Comparison of ENCODE assay signal across 18 cellular contexts in genomic region chr2:127589876-127590275, GRCh38. TPM values are rescaled to one million over a fixed set of nuclear protein-coding genes. Genes with fewer than 3 reads are reported as not detected.
A peak's percentile ranks its signal among the peaks of the same experiment; 100 is the strongest.
DNase-seq lines count a peak whose midpoint lies in the region; ATAC-seq, FAIRE-seq and TF ChIP-seq lines count a peak whose summit lies in the region.
"Had no signal": no experiment of that assay in that cellular context is flagged by ENCODE, and none has a peak within 500 bp of the region (broad histone marks: within the 10 kb centered on the region; RNA-seq: fewer than 3 reads in every experiment).

No MANE protein-coding gene starts in this region.

- no peak overlapping the region for H3K4me2 ChIP-seq in GM23338

- peaks cover 0 to 11% (median 7%) of the 10 kb centered on the region in 6 donors for H3K4me1 ChIP-seq in spleen
- H3K4me1 ChIP-seq in GM23338 (ENCODE audit: insufficient read depth) = no peaks in the 10 kb centered on the region
- H3K4me1 ChIP-seq: SJCRH30 had no signal

- H3K4me1 Mint-ChIP-seq in GM23338 = peaks cover 16% of the 10 kb centered on the region

- peak; percentile 9 for DNase-seq in D341Med (ENCODE audit: low spot score)
- no peak for DNase-seq in HTR-8/SVneo (ENCODE audit: insufficient read length, low spot score)
- peak; percentile 28 for DNase-seq in ecto neural progenitor cell (ENCODE audit: low spot score)
- peak; percentile 65 for DNase-seq in spleen
- no peak for DNase-seq in GM23338 (ENCODE audit: low spot score)
- DNase-seq in NCI-H2227 (lab: John Stamatoyannopoulos, UW; ENCODE audit: unreplicated experiment) = no peak
- DNase-seq: COR-L47, DMS153, NCI-H187 treated with DMSO at 0.1 percent for 48 hours, NCI-H510A, NCI-H774, PC-3, SJCRH30 had no signal

- no peaks in the 10 kb centered on the region for H3K27me3 Mint-ChIP-seq in GM23338 (ENCODE audit: insufficient read depth, low read depth, poor library complexity)

- H3K36me3 Mint-ChIP-seq in GM23338 (ENCODE audit: low read depth) = no peaks in the 10 kb centered on the region
- H3K36me3 Mint-ChIP-seq: CD14-positive monocyte had no signal

- TF ChIP-seq CTCF in spleen (IDR thresholded peaks at IDR 0.05 in 8 of 11, conservative IDR thresholded peaks at IDR 0.05 in 3 of 11) (no peak), GM23338 (conservative IDR thresholded peaks at IDR 0.05; ENCODE audit: low read depth in 2 of 2) (no peak)

- H3K9me2 ChIP-seq in GM23338 (ENCODE audit: insufficient read depth) = no peaks in the 10 kb centered on the region

- H3K9me3 Mint-ChIP-seq in GM23338 = no peaks in the 10 kb centered on the region
- H3K9me3 Mint-ChIP-seq: CD14-positive monocyte had no signal

- H3K4me3 Mint-ChIP-seq in GM23338 = no peak overlapping the region
- H3K4me3 Mint-ChIP-seq: CD14-positive monocyte had no signal

- intact Hi-C loops in spleen (cut with DNase I; ENCODE audit: low total_unique reads) = loop anchor here (10.0 kb wide), 1 partner anchor 55 kb away; the partner anchor contains the start of gene GPR17

- H3K79me2 ChIP-seq in GM23338 (replicated peaks; ENCODE audit: insufficient read depth) = no peaks in the 10 kb centered on the region

- FAIRE-seq in HTR-8/SVneo (lab: Jason Lieb, UNC) = peak; percentile 9
- FAIRE-seq: GM19239 had no signal

- TF ChIP-seq POLR2A in spleen (IDR thresholded peaks at IDR 0.05) = no peak

- no peaks in the 10 kb centered on the region for H3F3A ChIP-seq in GM23338 (replicated peaks; ENCODE audit: low read depth)

- H3K27ac ChIP-seq in spleen = no peak overlapping the region
- no peak overlapping the region for H3K27ac ChIP-seq in GM23338 (ENCODE audit: low read depth)
- H3K27ac ChIP-seq: HL-60, SJCRH30 had no signal

- H2AFZ ChIP-seq in GM23338 = no peak overlapping the region

- no peak overlapping the region for H3K27ac Mint-ChIP-seq in GM23338
- H3K27ac Mint-ChIP-seq: CD14-positive monocyte had no signal

- H3K9me3 ChIP-seq in spleen = no peaks in the 10 kb centered on the region
- H3K9me3 ChIP-seq: SJCRH30 had no signal

- no peaks in the 10 kb centered on the region for H3K36me3 ChIP-seq in spleen
- no peaks in the 10 kb centered on the region for H3K36me3 ChIP-seq in GM23338 (ENCODE audit: insufficient read depth)
- H3K36me3 ChIP-seq: SJCRH30 had no signal

- ATAC-seq in HG03039 (IDR thresholded peaks at IDR 0.05; ENCODE audit: unreplicated experiment) = no peak
- ATAC-seq in GM23338 = no peak
- ATAC-seq: HCT116, PC-3 had no signal

- H3K27me3 ChIP-seq in spleen (replicated peaks in 1 of 7) (no peaks in the 10 kb centered on the region), GM23338 (ENCODE audit: insufficient read depth) (no peaks in the 10 kb centered on the region)
- H3K27me3 ChIP-seq: SJCRH30 had no signal

- H4K20me1 ChIP-seq in GM23338 (replicated peaks; ENCODE audit: insufficient read depth) = no peaks in the 10 kb centered on the region

- 87 to 100% (median 89%) methylated on average over 3 to 4 of the region's 4 CpGs for WGBS in spleen, 5 donors

- H3K4me3 ChIP-seq in spleen (no peak overlapping the region), GM23338 (no peak overlapping the region)
- H3K4me3 ChIP-seq: SJCRH30 had no signal

TF ChIP-seq in GM23338, 12 proteins besides CTCF, POLR2A, EP300 and RAD21 (continues in another document):
- TF ChIP-seq ZNF331 (CRISPR knock-in tag; IDR thresholded peaks at IDR 0.05; ENCODE audit: low read depth) = no peak
- no peak for TF ChIP-seq ZNF114 (CRISPR knock-in tag; IDR thresholded peaks at IDR 0.05)
- no peak for TF ChIP-seq EZH2 (IDR thresholded peaks at IDR 0.05; ENCODE audit: low read depth, unreplicated experiment)
- TF ChIP-seq JUNB (IDR thresholded peaks at IDR 0.05; ENCODE audit: unreplicated experiment) = no peak
- no peak for TF ChIP-seq POLR2AphosphoS5 (IDR thresholded peaks at IDR 0.05; ENCODE audit: low read depth)
- no peak for TF ChIP-seq ZNF462 (CRISPR knock-in tag; IDR thresholded peaks at IDR 0.05)
- TF ChIP-seq CREB1 (CRISPR knock-in tag; IDR thresholded peaks at IDR 0.05; ENCODE audit: low read depth) = no peak
- no peak for TF ChIP-seq ETS1 (IDR thresholded peaks at IDR 0.05)

RNA-seq across cellular contexts. Expression of gene MYO7B, which starts 54.4 kb away (rescaled TPM):
- total RNA-seq in spleen = 10 to 100 TPM; 32.3 to 55.7 (median 50.1) TPM
- 100 to 1,000 TPM in 2 of 3 donors, 10 to 100 TPM in 1; 76.9 to 165 (median 103) TPM for polyA plus RNA-seq in spleen
- total RNA-seq in GM23338 (2014; rRNA removed; shearing (Covaris generic)) = not detected in 2 replicates
- not detected in 2 replicates for polyA plus RNA-seq in GM23338 (2016; fragmentation: Nextera tagmentation; extraction: Ambion mirVana)

RNA-seq across cellular contexts. Expression of gene GPR17, which starts 56.1 kb away (rescaled TPM):
- total RNA-seq in spleen = under 1 TPM in 3 of 7 donors, not detected in 4; 0.22 to 0.79 (median 0.23) TPM
- polyA plus RNA-seq in spleen = 1 to 10 TPM in 1 of 3 donors, under 1 TPM in 2; 0.09 to 1.9 (median 0.26) TPM
- not detected in 2 replicates for total RNA-seq in GM23338 (2014; rRNA removed; shearing (Covaris generic))
- not detected in 2 replicates for polyA plus RNA-seq in GM23338 (2016; fragmentation: Nextera tagmentation; extraction: Ambion mirVana)
- total RNA-seq: SJCRH30 had no signal
- polyA plus RNA-seq: CD14-positive monocyte had no signal

Comparison
In these comparisons a context has a peak if more than half of its experiments do, and no peak if none do; other contexts are left out.
1. DNase-seq: peak in D341Med (single experiment), ecto neural progenitor cell (single experiment) and spleen (single experiment); none in HTR-8/SVneo (single experiment), GM23338 (single experiment) and NCI-H2227 (single experiment).
2. RNA of gene MYO7B, which starts 54.4 kb away (total RNA-seq): 32.3 to 55.7 TPM in spleen; not detected in GM23338; every median in the first group is over 10 times any median in the second.